Comparison of ENCODE assay signal across 8 cellular contexts in genomic region chr17:75059369-75060345, GRCh38. TPM values are rescaled to one million over a fixed set of nuclear protein-coding genes. Genes with fewer than 3 reads are reported as not detected.
A peak's percentile ranks its signal among the peaks of the same experiment; 100 is the strongest.
DNase-seq lines count a peak whose midpoint lies in the region; TF ChIP-seq lines count a peak whose summit lies in the region.

No MANE protein-coding gene starts in this region.

- H3K36me3 ChIP-seq in cardiac muscle cell = peaks cover 35% of the 10 kb centered on the region
- H3K36me3 ChIP-seq in sigmoid colon = peaks cover 20 to 60% (median 30%) of the 10 kb centered on the region in 4 donors

- TF ChIP-seq EP300 in sigmoid colon (IDR thresholded peaks at IDR 0.05) = no peak

- H3K9me3 Mint-ChIP-seq in HFFc6 = no peaks in the 10 kb centered on the region

- H3K4me1 ChIP-seq in cardiac muscle cell (ENCODE audit: low read depth) = no peaks in the 10 kb centered on the region
- H3K4me1 ChIP-seq in sigmoid colon = peaks cover 0 to 18% (median 13%) of the 10 kb centered on the region in 4 donors

- peaks cover 8% of the 10 kb centered on the region for H3K36me3 Mint-ChIP-seq in HFFc6 (ENCODE audit: low read depth)

- H3K27ac ChIP-seq in cardiac muscle cell (no peak overlapping the region), sigmoid colon (peak overlapping the region; percentile 70 to 79 (median 74))

- 62 to 63% methylated on average over 25 of the region's 25 CpGs for WGBS in sigmoid colon, 2 donors

- H3K9me3 ChIP-seq in cardiac muscle cell (ENCODE audit: low read depth) = no peaks in the 10 kb centered on the region
- no peaks in the 10 kb centered on the region for H3K9me3 ChIP-seq in sigmoid colon

- intact Hi-C loops in sigmoid colon (cut with DNase I) = loop anchor here (2.0 to 5.0 kb wide), 3 partner anchors 53 to 143 kb away; partner anchors contain the start of gene NT5C

- H3K27ac Mint-ChIP-seq in HFFc6 = 0 out of 2 replicates have a peak overlapping the region, but pooled peaks have one; percentile 52

- no peak for TF ChIP-seq POLR2A in sigmoid colon (IDR thresholded peaks at IDR 0.05)

- H3K27me3 ChIP-seq in cardiac muscle cell (no peaks in the 10 kb centered on the region), sigmoid colon (no peaks in the 10 kb centered on the region)

- TF ChIP-seq CTCF in AG10803 (conservative IDR thresholded peaks at IDR 0.05; ENCODE audit: low read length) (peak; percentile 76), HFFc6 (IDR thresholded peaks at IDR 0.05) (peak; percentile 73), WI38 (IDR thresholded peaks at IDR 0.05; ENCODE audit: low read depth, low read length) (peak; percentile 29), cardiac muscle cell (IDR thresholded peaks at IDR 0.05; ENCODE audit: low read depth, low read length) (peak; percentile 54), sigmoid colon (IDR thresholded peaks at IDR 0.05) (peak; percentile 30 to 45 (median 36))

- peaks cover 2% of the 10 kb centered on the region; the same call in 1 of the 2 replicates for H3K27me3 Mint-ChIP-seq in HFFc6 (ENCODE audit: insufficient read depth)

- H3K4me3 ChIP-seq in AG10803 (ENCODE audit: low read length) (no peak overlapping the region), WI38 (ENCODE audit: low read depth, low read length) (no peak overlapping the region), cardiac muscle cell (no peak overlapping the region), sigmoid colon (no peak overlapping the region)

- peak; percentile 87 for DNase-seq in AG10803 (ENCODE audit: low read depth)
- peak; percentile 74 for DNase-seq in HFFc6
- peak in 1 of 2 donors; percentile 75 for DNase-seq in cardiac muscle cell (ENCODE audit: low read depth in 1 of 2, low spot score in 1 of 2)
- DNase-seq in sigmoid colon = peak; percentile 82
- DNase-seq in T1000 (lab: John Stamatoyannopoulos, UW) = no peak
- DNase-seq in activated gamma-delta T cell treated with Interleukin-2 at 50 U/mL for 16 hours = no peak
- no peak for DNase-seq in activated effector memory CD4-positive, alpha-beta T cell treated with anti-CD3 and anti-CD28 coated beads, Interleukin-2, amount 50 U/mL, for 16 hours

- peaks cover 8% of the 10 kb centered on the region for H3K4me1 Mint-ChIP-seq in HFFc6 (ENCODE audit: low read depth)

- H3K4me3 Mint-ChIP-seq in HFFc6 = no peak overlapping the region

RNA-seq across cellular contexts. Expression of gene KCTD2, which starts 12.6 kb away (rescaled TPM):
- total RNA-seq in HFFc6 (2021; fragmentation: NEBNext Ultra II Directional; extraction: Animal tissue kit (Norgen Biotek cat#: 25700)) = 10 to 100 TPM; 20.3 to 24.0 (median 21.3) TPM
- 23.9 and 24.4 TPM in 2 replicates for total RNA-seq in cardiac muscle cell
- polyA plus RNA-seq in cardiac muscle cell = 20.7 and 22.4 TPM in 2 replicates
- total RNA-seq in sigmoid colon = 10 to 100 TPM; 19.6 to 25.5 (median 21.8) TPM
- polyA plus RNA-seq in sigmoid colon = 10 to 100 TPM; 12.5 to 24.0 (median 13.8) TPM

RNA-seq across cellular contexts. Expression of gene ATP5PD, which starts 12.9 kb away (rescaled TPM):
- total RNA-seq in HFFc6 (2021; fragmentation: NEBNext Ultra II Directional; extraction: Animal tissue kit (Norgen Biotek cat#: 25700)) = 100 to 1,000 TPM; 362 to 410 (median 386) TPM
- total RNA-seq in cardiac muscle cell (411 and 666 TPM in 2 replicates), sigmoid colon (100 to 1,000 TPM; 303 to 480 (median 367) TPM)
- polyA plus RNA-seq in cardiac muscle cell (603 and 732 TPM in 2 replicates), sigmoid colon (100 to 1,000 TPM; 481 to 726 (median 592) TPM)

RNA-seq across cellular contexts. Expression of gene SLC16A5, which starts 28.1 kb away (rescaled TPM):
- 10 to 100 TPM; 13.9 to 25.0 (median 21.1) TPM for total RNA-seq in HFFc6 (2021; fragmentation: NEBNext Ultra II Directional; extraction: Animal tissue kit (Norgen Biotek cat#: 25700))
- total RNA-seq in cardiac muscle cell = 32.2 and 47.1 TPM in 2 replicates
- polyA plus RNA-seq in cardiac muscle cell = 9.9 and 18.8 TPM in 2 replicates
- total RNA-seq in sigmoid colon = 10 to 100 TPM in 1 of 4 donors, 1 to 10 TPM in 3; 2.6 to 15.0 (median 6.4) TPM
- 10 to 100 TPM in 2 of 3 donors, 1 to 10 TPM in 1; 6.6 to 31.1 (median 13.4) TPM for polyA plus RNA-seq in sigmoid colon

RNA-seq across cellular contexts. Expression of gene MRPL58, which starts 47.2 kb away (rescaled TPM):
- total RNA-seq in HFFc6 (2021; fragmentation: NEBNext Ultra II Directional; extraction: Animal tissue kit (Norgen Biotek cat#: 25700)) = 10 to 100 TPM; 39.2 to 50.6 (median 47.8) TPM
- 44.8 and 62.9 TPM in 2 replicates for total RNA-seq in cardiac muscle cell
- 39.7 and 48.4 TPM in 2 replicates for polyA plus RNA-seq in cardiac muscle cell
- total RNA-seq in sigmoid colon = 100 to 1,000 TPM in 1 of 4 donors, 10 to 100 TPM in 3; 46.3 to 104 (median 62.5) TPM
- 10 to 100 TPM; 36.6 to 56.9 (median 53.0) TPM for polyA plus RNA-seq in sigmoid colon

RNA-seq across cellular contexts. Expression of gene ARMC7, which starts 50.1 kb away (rescaled TPM):
- total RNA-seq in HFFc6 (2021; fragmentation: NEBNext Ultra II Directional; extraction: Animal tissue kit (Norgen Biotek cat#: 25700)) = 10 to 100 TPM in 2 of 6 experiments, 1 to 10 TPM in 4; 9.1 to 11.7 (median 9.6) TPM
- total RNA-seq in cardiac muscle cell (8.8 and 10.0 TPM in 2 replicates), sigmoid colon (1 to 10 TPM; 3.2 to 7.8 (median 4.3) TPM)
- polyA plus RNA-seq in cardiac muscle cell (5.7 and 6.5 TPM in 2 replicates), sigmoid colon (10 to 100 TPM; 15.0 to 18.9 (median 16.6) TPM)

Comparison
In these comparisons a context has a peak if more than half of its experiments do, and no peak if none do; other contexts are left out.
1. DNase-seq: peak in AG10803 (single experiment), HFFc6 (single experiment) and sigmoid colon (single experiment); none in T1000 (single experiment), activated gamma-delta T cell treated with Interleukin-2 at 50 U/mL for 16 hours (single experiment) and activated effector memory CD4-positive, alpha-beta T cell treated with anti-CD3 and anti-CD28 coated beads, Interleukin-2, amount 50 U/mL, for 16 hours (single experiment).
2. Peak in every context shown above with its lines, with median percentiles within 50 percentile points of each other: CTCF ChIP-seq.